9 cellular contexts compared by ENCODE assay signal in the genomic region with DNA sequence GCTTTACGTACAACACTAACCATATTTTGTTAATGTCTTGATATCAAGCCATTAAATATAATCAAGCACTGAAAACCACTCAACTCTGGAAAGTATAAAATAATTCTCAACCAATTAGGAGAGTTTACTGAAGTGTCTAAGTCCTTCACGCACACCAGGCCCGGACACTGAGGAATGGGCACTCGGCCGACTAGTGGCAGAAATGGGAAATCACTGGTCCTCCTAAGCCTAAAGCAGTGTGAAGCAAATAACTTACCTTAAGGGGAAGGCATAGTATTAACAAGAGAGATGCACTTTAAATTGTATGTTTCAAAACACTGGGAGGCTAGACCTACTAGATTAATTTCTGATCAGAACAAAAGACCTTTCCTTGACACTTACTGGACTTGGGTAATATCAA. TPM values are rescaled to one million over a fixed set of nuclear protein-coding genes. Genes with fewer than 3 reads are reported as not detected.
DNase-seq lines count a peak whose midpoint lies in the region; ATAC-seq and TF ChIP-seq lines count a peak whose summit lies in the region.
"Had no signal": no experiment of that assay in that cellular context is flagged by ENCODE, and none has a peak within 500 bp of the region (broad histone marks: within the 10 kb centered on the region; RNA-seq: fewer than 3 reads in every experiment).

No MANE protein-coding gene starts in this region.

- intact Hi-C loops in lower lobe of right lung (cut with DNase I): no loop called here
- intact Hi-C loops in activated T-helper 1 cell treated with anti-CD3 and anti-CD28 coated beads, Interleukin-12 subunit alpha, Interleukin-12 subunit beta, Interleukin-2, Interleukin-4 antibody, amounts not matched to agents 30 ng/mL and 10 ng/mL and 1 ng/mL, durations not matched to agents 14 hours and 24 hours and 36 hours (cut with micrococcal nuclease): no loop called here

- H3K36me3 Mint-ChIP-seq in HFFc6 (ENCODE audit: low read depth) (peaks cover 16% of the 10 kb centered on the region), chondrocyte (ENCODE audit: low read depth) (peaks cover 4% of the 10 kb centered on the region)
- peaks cover 10% of the 10 kb centered on the region for H3K36me3 Mint-ChIP-seq in activated T-helper 1 cell treated with anti-CD3 and anti-CD28 coated beads, Interleukin-12 subunit alpha, Interleukin-12 subunit beta, Interleukin-2, Interleukin-4 antibody, amounts not matched to agents 30 ng/mL and 10 ng/mL and 1 ng/mL, durations not matched to agents 14 hours and 24 hours and 36 hours (ENCODE audit: low read depth)

- H3K9me3 Mint-ChIP-seq in HFFc6 (peaks cover 15% of the 10 kb centered on the region), chondrocyte (ENCODE audit: low read depth) (peaks cover 5% of the 10 kb centered on the region)
- no peaks in the 10 kb centered on the region for H3K9me3 Mint-ChIP-seq in activated T-helper 1 cell treated with anti-CD3 and anti-CD28 coated beads, Interleukin-12 subunit alpha, Interleukin-12 subunit beta, Interleukin-2, Interleukin-4 antibody, amounts not matched to agents 30 ng/mL and 10 ng/mL and 1 ng/mL, durations not matched to agents 14 hours and 24 hours and 36 hours

- H3K4me3 Mint-ChIP-seq in HFFc6 (no peak overlapping the region), chondrocyte (ENCODE audit: unreplicated experiment) (no peak overlapping the region)
- no peak overlapping the region for H3K4me3 Mint-ChIP-seq in activated T-helper 1 cell treated with anti-CD3 and anti-CD28 coated beads, Interleukin-12 subunit alpha, Interleukin-12 subunit beta, Interleukin-2, Interleukin-4 antibody, amounts not matched to agents 30 ng/mL and 10 ng/mL and 1 ng/mL, durations not matched to agents 14 hours and 24 hours and 36 hours

- H3K9me3 ChIP-seq in lower lobe of right lung: no peaks in the 10 kb centered on the region

- H3K27ac Mint-ChIP-seq in HFFc6 (no peak overlapping the region), chondrocyte (ENCODE audit: unreplicated experiment) (no peak overlapping the region)
- H3K27ac Mint-ChIP-seq in activated T-helper 1 cell treated with anti-CD3 and anti-CD28 coated beads, Interleukin-12 subunit alpha, Interleukin-12 subunit beta, Interleukin-2, Interleukin-4 antibody, amounts not matched to agents 30 ng/mL and 10 ng/mL and 1 ng/mL, durations not matched to agents 14 hours and 24 hours and 36 hours: no peak overlapping the region

- no peaks in the 10 kb centered on the region for H3K27me3 Mint-ChIP-seq in HFFc6 (ENCODE audit: insufficient read depth)
- no peaks in the 10 kb centered on the region for H3K27me3 Mint-ChIP-seq in chondrocyte (ENCODE audit: low read depth)
- H3K27me3 Mint-ChIP-seq in activated T-helper 1 cell treated with anti-CD3 and anti-CD28 coated beads, Interleukin-12 subunit alpha, Interleukin-12 subunit beta, Interleukin-2, Interleukin-4 antibody, amounts not matched to agents 30 ng/mL and 10 ng/mL and 1 ng/mL, durations not matched to agents 14 hours and 24 hours and 36 hours (ENCODE audit: insufficient read depth): peaks cover 2% of the 10 kb centered on the region

- no peaks in the 10 kb centered on the region for H3K27me3 ChIP-seq in lower lobe of right lung (ENCODE audit: low read depth)

- no peak overlapping the region for H3K27ac ChIP-seq in lower lobe of right lung

- H3K4me1 ChIP-seq in lower lobe of right lung: no peaks in the 10 kb centered on the region

- ATAC-seq in lower lobe of right lung (peak; percentile 45 to 50), GM21390 (IDR thresholded peaks at IDR 0.05; ENCODE audit: unreplicated experiment) (no peak), GM21360 (IDR thresholded peaks at IDR 0.05; ENCODE audit: unreplicated experiment) (no peak)

- H3K4me1 Mint-ChIP-seq in HFFc6 (ENCODE audit: low read depth) (peaks cover 6% of the 10 kb centered on the region), chondrocyte (ENCODE audit: low read depth) (peaks cover 35% of the 10 kb centered on the region)
- peaks cover 10% of the 10 kb centered on the region for H3K4me1 Mint-ChIP-seq in activated T-helper 1 cell treated with anti-CD3 and anti-CD28 coated beads, Interleukin-12 subunit alpha, Interleukin-12 subunit beta, Interleukin-2, Interleukin-4 antibody, amounts not matched to agents 30 ng/mL and 10 ng/mL and 1 ng/mL, durations not matched to agents 14 hours and 24 hours and 36 hours (ENCODE audit: low read depth)

- H3K4me3 ChIP-seq in lower lobe of right lung: no peak overlapping the region

- DNase-seq in D341Med (ENCODE audit: low spot score) (peak; percentile 72), HFFc6 (no peak), chondrocyte (ENCODE audit: low spot score) (no peak), lower lobe of right lung (no peak), KG1 (lab: John Stamatoyannopoulos, UW) (no peak)
- DNase-seq in activated T-helper 1 cell treated with anti-CD3 and anti-CD28 coated beads, Interleukin-12 subunit alpha, Interleukin-12 subunit beta, Interleukin-2, Interleukin-4 antibody, amounts not matched to agents 30 ng/mL and 10 ng/mL and 1 ng/mL, durations not matched to agents 14 hours and 24 hours and 36 hours (ENCODE audit: low spot score): no peak
- DNase-seq: kidney glomerular epithelial cell had no signal

- TF ChIP-seq CTCF in HFFc6 (IDR thresholded peaks at IDR 0.05): peak; percentile 41
- peak; percentile 74 for TF ChIP-seq CTCF in chondrocyte (IDR thresholded peaks at IDR 0.05)
- peak; percentile 35 for TF ChIP-seq CTCF in lower lobe of right lung (IDR thresholded peaks at IDR 0.05)

- H3K36me3 ChIP-seq in lower lobe of right lung: no peaks in the 10 kb centered on the region

RNA-seq across cellular contexts. Expression of gene FAM210A, which starts 45.7 kb away (rescaled TPM):
- 10 to 100 TPM; 11.5 to 19.7 (median 13.0) TPM for total RNA-seq in HFFc6 (2021; fragmentation: NEBNext Ultra II Directional; extraction: Animal tissue kit (Norgen Biotek cat#: 25700))
- total RNA-seq in chondrocyte (12.5 to 19.6 TPM (median 18.5 TPM) in 3 replicates), lower lobe of right lung (9.2 TPM)
- total RNA-seq in activated T-helper 1 cell treated with anti-CD3 and anti-CD28 coated beads, Interleukin-12 subunit alpha, Interleukin-12 subunit beta, Interleukin-2, Interleukin-4 antibody, amounts not matched to agents 30 ng/mL and 10 ng/mL and 1 ng/mL, durations not matched to agents 14 hours and 24 hours and 36 hours: 27.7 and 29.5 TPM in 2 replicates

RNA-seq across cellular contexts. Expression of gene RNMT, which starts 45.9 kb away (rescaled TPM):
- total RNA-seq in HFFc6 (2021; fragmentation: NEBNext Ultra II Directional; extraction: Animal tissue kit (Norgen Biotek cat#: 25700)): 10 to 100 TPM; 26.8 to 32.1 (median 27.4) TPM
- 29.1 to 32.2 TPM (median 29.6 TPM) in 3 replicates for total RNA-seq in chondrocyte
- 32.1 TPM for total RNA-seq in lower lobe of right lung
- 55.8 and 60.6 TPM in 2 replicates for total RNA-seq in activated T-helper 1 cell treated with anti-CD3 and anti-CD28 coated beads, Interleukin-12 subunit alpha, Interleukin-12 subunit beta, Interleukin-2, Interleukin-4 antibody, amounts not matched to agents 30 ng/mL and 10 ng/mL and 1 ng/mL, durations not matched to agents 14 hours and 24 hours and 36 hours

Comparison
In these comparisons a context has a peak if more than half of its experiments do, and no peak if none do; other contexts are left out.
1. ATAC-seq: peak in lower lobe of right lung (2 of 2); none in GM21390 (single experiment) and GM21360 (single experiment).
2. Peak in every context shown above with its lines, with median percentiles within 50 percentile points of each other: CTCF ChIP-seq.